Comparison of ENCODE assay signal across 16 cellular contexts in genomic region chr12:92615703-92616102, GRCh38.
"Had no signal": no experiment of that assay in that cellular context is flagged by ENCODE, and none has a peak within 500 bp of the region (broad histone marks: within the 10 kb centered on the region; RNA-seq: fewer than 3 reads in every experiment).

No MANE protein-coding gene starts in this region.

- ATAC-seq: heart left ventricle; naive thymus-derived CD4-positive, alpha-beta T cell; psoas muscle; sciatic nerve; stimulated activated naive B cell treated with anti-CD40 and anti-IgM and Interleukin-4, amounts not matched to agents 10 μg/mL and 1 μg/mL and 100 μg/mL, for 72 hours had no signal

- H3K4me3 ChIP-seq: colonic mucosa, heart left ventricle, psoas muscle, spleen, stomach had no signal

- H3K4me1 ChIP-seq: colonic mucosa, heart left ventricle, psoas muscle, spleen, stomach had no signal

- H3K27ac Mint-ChIP-seq: nephron progenitor cell; stimulated activated naive B cell treated with anti-CD40 and anti-IgM and Interleukin-4, amounts not matched to agents 10 μg/mL and 1 μg/mL and 100 μg/mL, for 72 hours; type B pancreatic cell had no signal

- H3K27me3 ChIP-seq: colonic mucosa, heart left ventricle, spleen, stomach had no signal

- H3K27ac ChIP-seq: colonic mucosa, heart left ventricle, psoas muscle, spleen, stomach had no signal

- H3K4me3 Mint-ChIP-seq: naive thymus-derived CD4-positive, alpha-beta T cell; nephron progenitor cell; stimulated activated naive B cell treated with anti-CD40 and anti-IgM and Interleukin-4, amounts not matched to agents 10 μg/mL and 1 μg/mL and 100 μg/mL, for 72 hours; type B pancreatic cell had no signal

- H3K27me3 Mint-ChIP-seq: naive thymus-derived CD4-positive, alpha-beta T cell; stimulated activated naive B cell treated with anti-CD40 and anti-IgM and Interleukin-4, amounts not matched to agents 10 μg/mL and 1 μg/mL and 100 μg/mL, for 72 hours; type B pancreatic cell had no signal

- H3K9me3 ChIP-seq: colonic mucosa, heart left ventricle, psoas muscle, spleen, stomach had no signal

- H3K9me3 Mint-ChIP-seq: nephron progenitor cell; stimulated activated naive B cell treated with anti-CD40 and anti-IgM and Interleukin-4, amounts not matched to agents 10 μg/mL and 1 μg/mL and 100 μg/mL, for 72 hours; type B pancreatic cell had no signal

- DNase-seq: colonic mucosa; dermis blood vessel endothelial cell; heart left ventricle; hippocampal formation; naive thymus-derived CD4-positive, alpha-beta T cell; nephron progenitor cell; psoas muscle; retina; spleen; stimulated activated CD4-positive, alpha-beta T cell treated with anti-CD3 and anti-CD28 coated beads, Interleukin-15, amount 100 ng/mL, for 24 hours; stimulated activated CD4-positive, alpha-beta T cell treated with anti-CD3 and anti-CD28 coated beads, Interleukin-1b, Interleukin-23, amount 100 ng/mL, for 48 hours; stimulated activated CD4-positive, alpha-beta T cell treated with anti-CD3 and anti-CD28 coated beads, Interleukin-4, amount 100 ng/mL, for 4 hours; stimulated activated naive B cell treated with anti-CD40 and anti-IgM and Interleukin-4, amounts not matched to agents 10 μg/mL and 1 μg/mL and 100 μg/mL, for 72 hours; stomach had no signal

- H3K36me3 ChIP-seq: colonic mucosa, heart left ventricle, spleen, stomach had no signal
